ENCODE assay signal across 7 cellular contexts in genomic region chr20:33812673-33813462, GRCh38. TPM values are rescaled to one million over a fixed set of nuclear protein-coding genes. Genes with fewer than 3 reads are reported as not detected.
DNase-seq lines count a peak whose midpoint lies in the region; ATAC-seq and TF ChIP-seq lines count a peak whose summit lies in the region.

No MANE protein-coding gene starts in this region.

- no peak for TF ChIP-seq CTCF in colonic mucosa (IDR thresholded peaks at IDR 0.05)

- H3K27me3 ChIP-seq in colonic mucosa (no peaks in the 10 kb centered on the region), muscle layer of colon (ENCODE audit: control insufficient read depth in 1 of 2, insufficient read depth in 2 of 2, low read length in 2 of 2) (no peaks in the 10 kb centered on the region)

- H3K9me3 ChIP-seq in colonic mucosa (no peaks in the 10 kb centered on the region), muscle layer of colon (ENCODE audit: low read length) (no peaks in the 10 kb centered on the region)

- intact Hi-C loops in colonic mucosa (cut with DNase I) = no loop called here

- DNase-seq in GM03348 (ENCODE audit: low spot score) (peak; percentile 52), NCI-H2227 (lab: John Stamatoyannopoulos, UW; ENCODE audit: unreplicated experiment) (peak; percentile 54), colonic mucosa (peak; percentile 67), NCI-H1694 (lab: John Stamatoyannopoulos, UW) (no peak)

- ATAC-seq in GM21717 (IDR thresholded peaks at IDR 0.05; ENCODE audit: unreplicated experiment) (no peak), GM18867 (IDR thresholded peaks at IDR 0.05; ENCODE audit: unreplicated experiment) (no peak)

- H3K9ac ChIP-seq in colonic mucosa (ENCODE audit: low read depth in 2 of 2, low read length in 2 of 2) = peak overlapping the region; percentile 82 to 91
- H3K9ac ChIP-seq in muscle layer of colon (ENCODE audit: low read length) = peak overlapping the region; percentile 100

- peak overlapping the region; percentile 90 for H3K27ac ChIP-seq in colonic mucosa
- peak overlapping the region; percentile 97 for H3K27ac ChIP-seq in muscle layer of colon (ENCODE audit: low read depth, low read length)

- peaks cover 20% of the 10 kb centered on the region for H3K4me1 ChIP-seq in colonic mucosa
- peaks cover 55% of the 10 kb centered on the region for H3K4me1 ChIP-seq in muscle layer of colon (ENCODE audit: insufficient read depth, low read length)

- no peaks in the 10 kb centered on the region for H3K36me3 ChIP-seq in colonic mucosa
- H3K36me3 ChIP-seq in muscle layer of colon (ENCODE audit: insufficient read depth, low read length) = no peaks in the 10 kb centered on the region

- H3K4me3 ChIP-seq in colonic mucosa = peak overlapping the region; percentile 98
- H3K4me3 ChIP-seq in muscle layer of colon (ENCODE audit: low read depth in 1 of 2, low read length in 2 of 2) = peak overlapping the region; percentile 92 to 100

RNA-seq across cellular contexts. Expression of gene CHMP4B, which starts 1.7 kb away (rescaled TPM):
- 100 to 1,000 TPM; 165 to 227 TPM for total RNA-seq in colonic mucosa
